Comparison of ENCODE assay signal across 26 cellular contexts in the genomic region with DNA sequence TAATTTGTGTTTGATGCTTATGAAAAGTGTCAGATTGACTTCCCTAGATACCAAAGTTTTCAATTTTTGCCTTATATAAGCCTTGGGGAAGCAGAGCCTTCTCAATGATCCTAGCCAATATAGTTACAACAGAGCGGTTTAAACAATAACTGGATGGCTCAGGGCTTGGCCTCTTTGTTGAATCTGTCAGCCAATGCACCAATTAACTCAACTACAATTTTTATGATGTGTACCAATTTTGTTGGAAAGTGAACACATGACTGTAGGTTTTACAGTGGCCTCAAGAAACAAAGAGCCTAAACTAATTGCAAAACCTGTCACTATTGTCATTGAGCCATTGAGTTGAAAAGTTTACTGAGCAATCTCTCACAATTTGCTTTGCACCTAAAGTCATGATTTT.
"Had no signal": no experiment of that assay in that cellular context is flagged by ENCODE, and none has a peak within 500 bp of the region (broad histone marks: within the 10 kb centered on the region; RNA-seq: fewer than 3 reads in every experiment).

No MANE protein-coding gene starts in this region.

- H3K27me3 ChIP-seq: ascending aorta, body of pancreas, Peyer's patch, SJSA1 had no signal

- H3K27me3 Mint-ChIP-seq: activated naive CD4-positive, alpha-beta T cell treated with anti-CD3 and anti-CD28 coated beads, Interleukin-2, amount 50 U/mL, for 24 hours had no signal

- H3K4me1 Mint-ChIP-seq: activated naive CD4-positive, alpha-beta T cell treated with anti-CD3 and anti-CD28 coated beads, Interleukin-2, amount 50 U/mL, for 24 hours had no signal

- H3K4me3 ChIP-seq: ascending aorta, body of pancreas, K562, Peyer's patch, SJSA1 had no signal

- H3K9me3 ChIP-seq: ascending aorta, body of pancreas, Peyer's patch, SJSA1 had no signal

- H3K9me3 Mint-ChIP-seq: activated naive CD4-positive, alpha-beta T cell treated with anti-CD3 and anti-CD28 coated beads, Interleukin-2, amount 50 U/mL, for 24 hours; T-helper 2 cell treated with Interferon-gamma antibody and Interleukin-4, amounts not matched to agents 5 μg/mL and 100 μg/mL, for 36 hours had no signal

- ATAC-seq: activated CD4-positive, CD25-positive, alpha-beta regulatory T cell treated with anti-CD3 and anti-CD28 coated beads, Interleukin-2, amount 50 U/mL, for 24 hours; activated CD8-positive, alpha-beta T cell treated with anti-CD3 and anti-CD28 coated beads, Interleukin-2, amount 10 ng/mL, durations not matched to agents 7 days and 5 days; body of pancreas; K562; SK-N-SH treated with all-trans-retinoic acid at 6 μM for 48 hours had no signal

- H3K27ac ChIP-seq: ascending aorta, body of pancreas, Peyer's patch, RWPE1, SJSA1 had no signal

- H3K4me3 Mint-ChIP-seq: activated CD8-positive, alpha-beta T cell treated with anti-CD3 and anti-CD28 coated beads, Interleukin-2, amount 10 ng/mL, durations not matched to agents 7 days and 5 days; activated naive CD4-positive, alpha-beta T cell treated with anti-CD3 and anti-CD28 coated beads, Interleukin-2, amount 50 U/mL, for 24 hours; T-helper 2 cell treated with Interferon-gamma antibody and Interleukin-4, amounts not matched to agents 5 μg/mL and 100 μg/mL, for 36 hours had no signal

- H3K4me1 ChIP-seq: ascending aorta, body of pancreas, Peyer's patch, SJSA1 had no signal

- H3K27ac Mint-ChIP-seq: activated CD8-positive, alpha-beta T cell treated with anti-CD3 and anti-CD28 coated beads, Interleukin-2, amount 10 ng/mL, durations not matched to agents 7 days and 5 days; activated naive CD4-positive, alpha-beta T cell treated with anti-CD3 and anti-CD28 coated beads, Interleukin-2, amount 50 U/mL, for 24 hours; T-helper 2 cell treated with Interferon-gamma antibody and Interleukin-4, amounts not matched to agents 5 μg/mL and 100 μg/mL, for 36 hours had no signal

- H3K36me3 ChIP-seq: ascending aorta, Peyer's patch, SJSA1 had no signal

- H3K36me3 Mint-ChIP-seq: activated naive CD4-positive, alpha-beta T cell treated with anti-CD3 and anti-CD28 coated beads, Interleukin-2, amount 50 U/mL, for 24 hours had no signal

- DNase-seq: activated CD4-positive, alpha-beta T cell treated with anti-CD3 and anti-CD28 coated beads for 4 hours; activated CD4-positive, alpha-beta T cell treated with anti-CD3 and anti-CD28 coated beads, Interleukin-2, amount 50 U/mL, for 4 hours; activated CD8-positive, alpha-beta memory T cell treated with anti-CD3 and anti-CD28 coated beads, Interleukin-2, amount 50 U/mL, for 48 hours; activated CD8-positive, alpha-beta T cell treated with anti-CD3 and anti-CD28 coated beads, Interleukin-2, amount 10 ng/mL, durations not matched to agents 7 days and 5 days; activated T-cell treated with anti-CD3 and anti-CD28 coated beads, Interleukin-2, amount 50 U/mL, for 1 hour; amniotic stem cell; body of pancreas; central memory CD4-positive, alpha-beta T cell; Kasumi-1; NCI-H1048; NCI-H1436 treated with DMSO at 0.1 percent for 48 hours; NCI-H187 treated with DMSO at 0.1 percent for 48 hours; NCI-H2081 treated with DMSO at 0.1 percent for 48 hours; NCI-H446; NCI-H524; Peyer's patch; SHP77; SW 1271 had no signal
